8 cellular contexts compared by ENCODE assay signal in genomic region chr10:102410427-102411073, GRCh38. TPM values are rescaled to one million over a fixed set of nuclear protein-coding genes. Genes with fewer than 3 reads are reported as not detected.
DNase-seq lines count a peak whose midpoint lies in the region; ATAC-seq, FAIRE-seq and TF ChIP-seq lines count a peak whose summit lies in the region.

No MANE protein-coding gene starts in this region.

- peak overlapping the region; percentile 45 for H3K4me3 ChIP-seq in retinal pigment epithelial cell (ENCODE audit: low read length)

- H3K27me3 Mint-ChIP-seq in activated T-cell treated with anti-CD3 and anti-CD28 coated beads, Interleukin-2, amount 50 U/mL, for 24 hours, result peaks cover 30% of the 10 kb centered on the region

- FAIRE-seq in HTR-8/SVneo (lab: Jason Lieb, UNC), result no peak

- DNase-seq in DMS53 (lab: John Stamatoyannopoulos, UW) (peak; percentile 74), head of caudate nucleus (peak in 38 of 42 donors; percentile 44 to 90 (median 72)), retinal pigment epithelial cell (ENCODE audit: low read depth) (no peak), HTR-8/SVneo (ENCODE audit: insufficient read length, low spot score) (no peak), NCI-H345 (lab: John Stamatoyannopoulos, UW) (no peak), mucosa of gallbladder (ENCODE audit: low spot score) (no peak)
- peak; percentile 79 for DNase-seq in activated T-cell treated with anti-CD3 and anti-CD28 coated beads, Interleukin-2, amount 50 U/mL, for 24 hours

- peak overlapping the region; percentile 81 for H3K27ac Mint-ChIP-seq in activated T-cell treated with anti-CD3 and anti-CD28 coated beads, Interleukin-2, amount 50 U/mL, for 24 hours

- H3K4me1 Mint-ChIP-seq in activated T-cell treated with anti-CD3 and anti-CD28 coated beads, Interleukin-2, amount 50 U/mL, for 24 hours (ENCODE audit: low read depth), result peaks cover 43% of the 10 kb centered on the region

- no peak for ATAC-seq in GM18520 (IDR thresholded peaks at IDR 0.05; ENCODE audit: unreplicated experiment)

- H3K9me3 Mint-ChIP-seq in activated T-cell treated with anti-CD3 and anti-CD28 coated beads, Interleukin-2, amount 50 U/mL, for 24 hours, result no peaks in the 10 kb centered on the region

- intact Hi-C loops in head of caudate nucleus (cut with DNase I), result no loop called here

- no peak for TF ChIP-seq CTCF in retinal pigment epithelial cell (conservative IDR thresholded peaks at IDR 0.05; ENCODE audit: low read depth, low read length)

- no peaks in the 10 kb centered on the region for H3K36me3 Mint-ChIP-seq in activated T-cell treated with anti-CD3 and anti-CD28 coated beads, Interleukin-2, amount 50 U/mL, for 24 hours (ENCODE audit: low read depth)

- H3K4me3 Mint-ChIP-seq in activated T-cell treated with anti-CD3 and anti-CD28 coated beads, Interleukin-2, amount 50 U/mL, for 24 hours, result peak overlapping the region; percentile 72

RNA-seq across cellular contexts. Expression of gene PSD, which starts 8.0 kb away (rescaled TPM):
- total RNA-seq in mucosa of gallbladder, result 106 TPM

RNA-seq across cellular contexts. Expression of gene FBXL15, which starts 10.1 kb away (rescaled TPM):
- total RNA-seq in mucosa of gallbladder, result 29.3 TPM

RNA-seq across cellular contexts. Expression of gene NFKB2, which starts 15.0 kb away (rescaled TPM):
- total RNA-seq in mucosa of gallbladder, result 42.2 TPM

RNA-seq across cellular contexts. Expression of gene CUEDC2, which starts 21.8 kb away (rescaled TPM):
- total RNA-seq in mucosa of gallbladder, result 63.2 TPM

RNA-seq across cellular contexts. Expression of gene C10orf95, which starts 40.8 kb away (rescaled TPM):
- total RNA-seq in mucosa of gallbladder, result 0.46 TPM

Comparison
In these comparisons a context has a peak if more than half of its experiments do, and no peak if none do; other contexts are left out.
1. DNase-seq: peak in DMS53 (single experiment), activated T-cell treated with anti-CD3 and anti-CD28 coated beads, Interleukin-2, amount 50 U/mL, for 24 hours (single experiment) and head of caudate nucleus (38 of 42); none in retinal pigment epithelial cell (single experiment), HTR-8/SVneo (single experiment), NCI-H345 (single experiment) and mucosa of gallbladder (single experiment).